ENCODE assay signal across 18 cellular contexts in genomic region chr4:8534601-8535000, GRCh38. TPM values are rescaled to one million over a fixed set of nuclear protein-coding genes. Genes with fewer than 3 reads are reported as not detected.
A peak's percentile ranks its signal among the peaks of the same experiment; 100 is the strongest.
DNase-seq lines count a peak whose midpoint lies in the region; ATAC-seq, FAIRE-seq and TF ChIP-seq lines count a peak whose summit lies in the region.
"Had no signal": no experiment of that assay in that cellular context is flagged by ENCODE, and none has a peak within 500 bp of the region (broad histone marks: within the 10 kb centered on the region; RNA-seq: fewer than 3 reads in every experiment).

No MANE protein-coding gene starts in this region.

- 7 to 13% methylated on average over 3 of the region's 3 CpGs for WGBS in body of pancreas, 2 donors

- H3K4me3 Mint-ChIP-seq in CD14-positive monocyte = no peak overlapping the region
- H3K4me3 Mint-ChIP-seq: activated CD4-positive, alpha-beta memory T cell treated with anti-CD3 and anti-CD28 coated beads for 36 hours; naive B cell; stimulated activated naive CD8-positive, alpha-beta T cell treated with anti-CD3 and anti-CD28 coated beads, Interleukin-15, Interleukin-2, amounts not matched to agents 100 ng/mL and 50 ng/mL, for 24 hours had no signal

- H3K36me3 ChIP-seq in body of pancreas (replicated peaks in 1 of 2; ENCODE audit: insufficient read depth in 1 of 2, low read depth in 2 of 2) (no peaks in the 10 kb centered on the region), keratinocyte (ENCODE audit: control insufficient read depth in 2 of 2, extremely low read depth in 1 of 2, insufficient read depth in 2 of 2, low read length in 2 of 2) (no peaks in the 10 kb centered on the region), parathyroid adenoma (ENCODE audit: control insufficient read depth, insufficient read depth, low read length) (no peaks in the 10 kb centered on the region)

- intact Hi-C loops in body of pancreas (cut with DNase I) (no loop called here), CD14-positive monocyte (cut with micrococcal nuclease) (no loop called here)

- H3K27me3 ChIP-seq in body of pancreas (no peaks in the 10 kb centered on the region), keratinocyte (ENCODE audit: control insufficient read depth, extremely low read depth, insufficient read depth, low read length) (peaks cover 7% of the 10 kb centered on the region), parathyroid adenoma (ENCODE audit: control insufficient read depth, insufficient read depth, low read length) (no peaks in the 10 kb centered on the region)

- no peak overlapping the region for H3K27ac Mint-ChIP-seq in CD14-positive monocyte
- H3K27ac Mint-ChIP-seq: activated CD4-positive, alpha-beta memory T cell treated with anti-CD3 and anti-CD28 coated beads for 36 hours; activated T-helper 2 cell treated with anti-CD3 and anti-CD28 coated beads, Interferon-gamma antibody, Interleukin-2, Interleukin-4, amounts not matched to agents 10 μg/mL and 5 μg/mL and 100 μg/mL, durations not matched to agents 14 hours and 24 hours and 36 hours; naive B cell; stimulated activated naive CD8-positive, alpha-beta T cell treated with anti-CD3 and anti-CD28 coated beads, Interleukin-15, Interleukin-2, amounts not matched to agents 100 ng/mL and 50 ng/mL, for 24 hours had no signal

- peaks cover 4 to 19% (median 15%) of the 10 kb centered on the region in 7 donors for H3K9me3 Mint-ChIP-seq in CD14-positive monocyte

- H3K79me2 ChIP-seq in keratinocyte (ENCODE audit: control insufficient read depth, insufficient read depth, low read length) (no peaks in the 10 kb centered on the region), parathyroid adenoma (no peaks in the 10 kb centered on the region)

- H3K9me3 ChIP-seq in body of pancreas (no peaks in the 10 kb centered on the region), keratinocyte (ENCODE audit: control insufficient read depth, low read depth, low read length) (no peaks in the 10 kb centered on the region), parathyroid adenoma (ENCODE audit: control insufficient read depth, low read length) (no peaks in the 10 kb centered on the region)

- peaks cover 66% of the 10 kb centered on the region for H3K4me1 ChIP-seq in body of pancreas
- H3K4me1 ChIP-seq in keratinocyte (ENCODE audit: control insufficient read depth, extremely low read depth, insufficient read depth, low read length) = peaks cover 30% of the 10 kb centered on the region
- H3K4me1 ChIP-seq in parathyroid adenoma = peaks cover 16% of the 10 kb centered on the region

- no peaks in the 10 kb centered on the region for H4K20me1 ChIP-seq in keratinocyte (ENCODE audit: control insufficient read depth, extremely low read depth, insufficient read depth, low read length)

- H3K4me2 ChIP-seq in keratinocyte (ENCODE audit: control insufficient read depth, extremely low read depth, insufficient read depth, low read depth, low read length) = peak overlapping the region; percentile 69
- H3K4me2 ChIP-seq in parathyroid adenoma (ENCODE audit: low read length) = peak overlapping the region; percentile 53

- H3K9me1 ChIP-seq in keratinocyte (ENCODE audit: control insufficient read depth, extremely low read depth, insufficient read depth, low read length) = no peaks in the 10 kb centered on the region

- dilution Hi-C loops in keratinocyte (cut with MboI; ENCODE audit: extremely low pct_ligation_motif_present, low sequenced_read_pairs) = no loop called here

- DNase-seq in DMS53 (lab: John Stamatoyannopoulos, UW) (peak; percentile 63), body of pancreas (no peak), keratinocyte (ENCODE audit: low read depth, low spot score) (no peak), GM19240 (ENCODE audit: insufficient read length, low spot score) (no peak), CD14-positive monocyte (ENCODE audit: low spot score) (no peak), DMS153 (lab: John Stamatoyannopoulos, UW) (no peak)
- DNase-seq in activated naive CD4-positive, alpha-beta T cell (lab: John Stamatoyannopoulos, UW) = no peak
- DNase-seq: activated CD4-positive, alpha-beta memory T cell treated with anti-CD3 and anti-CD28 coated beads for 36 hours; naive B cell; NCI-H2081 treated with DMSO at 0.1 percent for 48 hours; NCI-H82; SIG-M5 had no signal

- no peak for FAIRE-seq in keratinocyte (lab: Jason Lieb, UNC)
- FAIRE-seq: TTC549 had no signal

- H3K9ac ChIP-seq in keratinocyte (ENCODE audit: control insufficient read depth, extremely low read depth, insufficient read depth, low read length) = no peak overlapping the region
- no peak overlapping the region for H3K9ac ChIP-seq in parathyroid adenoma

- no peak overlapping the region for H3K4me3 ChIP-seq in body of pancreas
- H3K4me3 ChIP-seq in keratinocyte (ENCODE audit: control insufficient read depth in 2 of 3, extremely low read depth in 1 of 3, insufficient read depth in 2 of 3, low read depth in 1 of 3, low read length in 3 of 3) = no peak overlapping the region
- no peak overlapping the region for H3K4me3 ChIP-seq in parathyroid adenoma (ENCODE audit: low read depth, low read length)

- H3K4me1 Mint-ChIP-seq in CD14-positive monocyte = peaks cover 7% of the 10 kb centered on the region
- H3K4me1 Mint-ChIP-seq: naive B cell had no signal

- TF ChIP-seq CTCF in body of pancreas (IDR thresholded peaks at IDR 0.05) (no peak), keratinocyte (optimal IDR thresholded peaks at IDR 0.05 in 1 of 3, IDR thresholded peaks at IDR 0.05 in 1 of 3, conservative IDR thresholded peaks at IDR 0.05 in 1 of 3; ENCODE audit: extremely low read depth in 1 of 3, insufficient read depth in 2 of 3, low read length in 3 of 3) (no peak), parathyroid adenoma (IDR thresholded peaks at IDR 0.05) (no peak), CD14-positive monocyte (IDR thresholded peaks at IDR 0.05) (no peak)

- H3K27ac ChIP-seq in body of pancreas (peak overlapping the region; percentile 82 to 97 (median 94)), keratinocyte (ENCODE audit: control insufficient read depth, insufficient read depth, low read length) (peak overlapping the region; percentile 4), parathyroid adenoma (peak overlapping the region; percentile 92)

- no peaks in the 10 kb centered on the region for H3K36me3 Mint-ChIP-seq in CD14-positive monocyte

- no peak for TF ChIP-seq POLR2A in body of pancreas (IDR thresholded peaks at IDR 0.05)

- H2AFZ ChIP-seq in keratinocyte (ENCODE audit: control insufficient read depth, low read length) = no peak overlapping the region
- H2AFZ ChIP-seq in parathyroid adenoma = peak overlapping the region; percentile 80

- peaks cover 0 to 11% (median 0%) of the 10 kb centered on the region in 3 donors for H3K27me3 Mint-ChIP-seq in CD14-positive monocyte (ENCODE audit: low read depth in 3 of 3)

- ATAC-seq in body of pancreas = peak; percentile 19

RNA-seq across cellular contexts. Expression of gene GPR78, which starts 45.6 kb away (rescaled TPM):
- not detected for total RNA-seq in body of pancreas
- polyA plus RNA-seq in keratinocyte = 0.05 TPM in 1 of 3 replicates, not detected in the others
- polyA plus RNA-seq in keratinocyte (2011; ENCODE audit: low read depth) = not detected
- polyA plus RNA-seq in keratinocyte (2011; cell fraction: cytosol; rRNA removed) = not detected in 2 replicates
- polyA plus RNA-seq in keratinocyte (2011; cell fraction: nucleus; rRNA removed) = 0.17 and 0.20 TPM in 2 replicates
- 0.25 TPM in 1 of 2 replicates, not detected in the other for polyA plus RNA-seq in keratinocyte (2012; ENCODE audit: low replicate concordance)
- polyA minus RNA-seq in keratinocyte = 0.20 TPM in 1 of 3 replicates, not detected in the others
- polyA minus RNA-seq in keratinocyte (2011; cell fraction: cytosol; rRNA and poly(A)+ RNA removed) = not detected
- polyA minus RNA-seq in keratinocyte (2011; cell fraction: nucleus; rRNA and poly(A)+ RNA removed) = 0.31 and 1.4 TPM in 2 replicates
- not detected for polyA plus RNA-seq in CD14-positive monocyte
- total RNA-seq: A673; activated CD4-positive, alpha-beta memory T cell treated with anti-CD3 and anti-CD28 coated beads for 36 hours; activated T-helper 2 cell treated with anti-CD3 and anti-CD28 coated beads, Interferon-gamma antibody, Interleukin-2, Interleukin-4, amounts not matched to agents 10 μg/mL and 5 μg/mL and 100 μg/mL, durations not matched to agents 14 hours and 24 hours and 36 hours; dermis microvascular lymphatic vessel endothelial cell had no signal

RNA-seq across cellular contexts. Expression of gene CPZ, which starts 58.0 kb away (rescaled TPM):
- total RNA-seq in body of pancreas = under 1 TPM; 0.66 to 0.78 TPM
- polyA plus RNA-seq in keratinocyte (not detected in 3 replicates), CD14-positive monocyte (not detected)
- polyA plus RNA-seq in keratinocyte (2011; ENCODE audit: low read depth) = not detected
- polyA plus RNA-seq in keratinocyte (2011; cell fraction: cytosol; rRNA removed) = not detected in 2 replicates
- 0.07 TPM in 1 of 2 replicates, not detected in the other for polyA plus RNA-seq in keratinocyte (2011; cell fraction: nucleus; rRNA removed)
- not detected in 2 replicates for polyA plus RNA-seq in keratinocyte (2012; ENCODE audit: low replicate concordance)
- polyA minus RNA-seq in keratinocyte = not detected in 3 replicates
- not detected for polyA minus RNA-seq in keratinocyte (2011; cell fraction: cytosol; rRNA and poly(A)+ RNA removed)
- polyA minus RNA-seq in keratinocyte (2011; cell fraction: nucleus; rRNA and poly(A)+ RNA removed) = not detected in 2 replicates
- total RNA-seq: activated CD4-positive, alpha-beta memory T cell treated with anti-CD3 and anti-CD28 coated beads for 36 hours; activated T-helper 2 cell treated with anti-CD3 and anti-CD28 coated beads, Interferon-gamma antibody, Interleukin-2, Interleukin-4, amounts not matched to agents 10 μg/mL and 5 μg/mL and 100 μg/mL, durations not matched to agents 14 hours and 24 hours and 36 hours; dermis microvascular lymphatic vessel endothelial cell had no signal

Comparison
In these comparisons a context has a peak if more than half of its experiments do, and no peak if none do; other contexts are left out.
1. H3K27ac ChIP-seq: peak in every context shown above with its lines; median percentile 94 in body of pancreas; 92 in parathyroid adenoma; 4 in keratinocyte.